In genomic region chr10:88960854-88961253, GRCh38 we compare ENCODE assay signal across 23 cellular contexts. TPM values are rescaled to one million over a fixed set of nuclear protein-coding genes. Genes with fewer than 3 reads are reported as not detected.
DNase-seq lines count a peak whose midpoint lies in the region; ATAC-seq and TF ChIP-seq lines count a peak whose summit lies in the region.
"Had no signal": no experiment of that assay in that cellular context is flagged by ENCODE, and none has a peak within 500 bp of the region (broad histone marks: within the 10 kb centered on the region; RNA-seq: fewer than 3 reads in every experiment).

No MANE protein-coding gene starts in this region.

- H3K36me3 Mint-ChIP-seq in activated naive CD8-positive, alpha-beta T cell treated with anti-CD3 and anti-CD28 coated beads, Interleukin-2, amount 50 U/mL, for 24 hours (ENCODE audit: low read depth) = no peaks in the 10 kb centered on the region
- peaks cover 2% of the 10 kb centered on the region for H3K36me3 Mint-ChIP-seq in activated naive CD8-positive, alpha-beta T cell treated with anti-CD3 and anti-CD28 coated beads for 36 hours
- H3K36me3 Mint-ChIP-seq in activated CD4-positive, alpha-beta memory T cell treated with anti-CD3 and anti-CD28 coated beads for 36 hours = peaks cover 2% of the 10 kb centered on the region
- H3K36me3 Mint-ChIP-seq in progenitor cell of endocrine pancreas (ENCODE audit: insufficient read depth) = no peaks in the 10 kb centered on the region

- POLR2A ChIA-PET in activated CD4-positive, alpha-beta memory T cell treated with anti-CD3 and anti-CD28 coated beads for 36 hours (lab: Charles Lee) = interaction anchor here (0.6 to 1.7 kb wide), 5 partner anchors 26 to 43 kb away, joined by 3 to 20 read pairs (median 3); partner anchors contain the start of gene FAS

- peak; percentile 79 for ATAC-seq in activated naive CD8-positive, alpha-beta T cell treated with anti-CD3 and anti-CD28 coated beads, Interleukin-2, amount 50 U/mL, for 24 hours
- ATAC-seq in HG02678 (IDR thresholded peaks at IDR 0.05; ENCODE audit: unreplicated experiment) = no peak
- ATAC-seq: gastroesophageal sphincter; naive thymus-derived CD8-positive, alpha-beta T cell had no signal

- H3K4me1 Mint-ChIP-seq in activated naive CD8-positive, alpha-beta T cell treated with anti-CD3 and anti-CD28 coated beads, Interleukin-2, amount 50 U/mL, for 24 hours = peaks cover 18% of the 10 kb centered on the region
- H3K4me1 Mint-ChIP-seq in activated naive CD8-positive, alpha-beta T cell treated with anti-CD3 and anti-CD28 coated beads for 36 hours = peaks cover 20% of the 10 kb centered on the region
- H3K4me1 Mint-ChIP-seq in activated CD4-positive, alpha-beta memory T cell treated with anti-CD3 and anti-CD28 coated beads for 36 hours (ENCODE audit: low read depth) = peaks cover 29% of the 10 kb centered on the region
- H3K4me1 Mint-ChIP-seq in progenitor cell of endocrine pancreas (ENCODE audit: low read depth) = peaks cover 8% of the 10 kb centered on the region

- H3K4me3 Mint-ChIP-seq in activated naive CD8-positive, alpha-beta T cell treated with anti-CD3 and anti-CD28 coated beads, Interleukin-2, amount 50 U/mL, for 24 hours = no peak overlapping the region
- H3K4me3 Mint-ChIP-seq in activated naive CD8-positive, alpha-beta T cell treated with anti-CD3 and anti-CD28 coated beads for 36 hours = no peak overlapping the region
- no peak overlapping the region for H3K4me3 Mint-ChIP-seq in activated CD4-positive, alpha-beta memory T cell treated with anti-CD3 and anti-CD28 coated beads for 36 hours
- no peak overlapping the region for H3K4me3 Mint-ChIP-seq in progenitor cell of endocrine pancreas (ENCODE audit: low read depth)
- H3K4me3 Mint-ChIP-seq: activated naive CD4-positive, alpha-beta T cell treated with anti-CD3 and anti-CD28 coated beads, Interleukin-2, amount 10 ng/mL, durations not matched to agents 7 days and 5 days; naive thymus-derived CD8-positive, alpha-beta T cell had no signal

- CTCF ChIA-PET in activated CD4-positive, alpha-beta memory T cell treated with anti-CD3 and anti-CD28 coated beads for 36 hours (lab: Charles Lee) = interaction anchor here (0.7 to 1.3 kb wide), 5 partner anchors 26 to 270 kb away, joined by 3 to 7 read pairs (median 3); no protein-coding TSS in a partner anchor

- no peak overlapping the region for H3K27ac Mint-ChIP-seq in activated naive CD8-positive, alpha-beta T cell treated with anti-CD3 and anti-CD28 coated beads, Interleukin-2, amount 50 U/mL, for 24 hours
- no peak overlapping the region for H3K27ac Mint-ChIP-seq in activated naive CD8-positive, alpha-beta T cell treated with anti-CD3 and anti-CD28 coated beads for 36 hours
- peak overlapping the region; percentile 73 for H3K27ac Mint-ChIP-seq in activated CD4-positive, alpha-beta memory T cell treated with anti-CD3 and anti-CD28 coated beads for 36 hours
- peak overlapping the region; percentile 12 for H3K27ac Mint-ChIP-seq in progenitor cell of endocrine pancreas
- H3K27ac Mint-ChIP-seq: activated naive CD4-positive, alpha-beta T cell treated with anti-CD3 and anti-CD28 coated beads, Interleukin-2, amount 10 ng/mL, durations not matched to agents 7 days and 5 days; naive thymus-derived CD8-positive, alpha-beta T cell had no signal

- intact Hi-C loops in activated CD4-positive, alpha-beta memory T cell treated with anti-CD3 and anti-CD28 coated beads for 36 hours (cut with micrococcal nuclease) = loop anchor here (1.0 to 2.0 kb wide), 5 partner anchors 26 to 202 kb away; partner anchors contain the start of gene FAS

- TF ChIP-seq CTCF in progenitor cell of endocrine pancreas (IDR thresholded peaks at IDR 0.05; ENCODE audit: unreplicated experiment) = no peak

- DNase-seq in activated naive CD8-positive, alpha-beta T cell treated with anti-CD3 and anti-CD28 coated beads, Interleukin-2, amount 50 U/mL, for 24 hours = no peak
- no peak for DNase-seq in activated naive CD8-positive, alpha-beta T cell treated with anti-CD3 and anti-CD28 coated beads for 36 hours
- DNase-seq in HCEC 1CT (peak; percentile 30), progenitor cell of endocrine pancreas (ENCODE audit: low spot score, unreplicated experiment) (no peak), DMS 273 treated with DMSO at 0.1 percent for 48 hours (lab: John Stamatoyannopoulos, UW) (no peak)
- DNase-seq in activated CD4-positive, alpha-beta memory T cell treated with anti-CD3 and anti-CD28 coated beads for 36 hours = peak; percentile 46
- DNase-seq: activated naive CD4-positive, alpha-beta T cell treated with anti-CD3 and anti-CD28 coated beads, Interleukin-2, amount 10 ng/mL, durations not matched to agents 7 days and 5 days; amygdala; H7; kidney glomerular epithelial cell; lower lobe of right lung; MM.1S; naive thymus-derived CD8-positive, alpha-beta T cell; NCI-H1105 treated with DMSO at 0.1 percent for 48 hours; NCI-H187 treated with DMSO at 0.1 percent for 48 hours; NCI-H2171; RPMI8226; SJCRH30; SW 1271; T-helper 9 cell; tibial artery had no signal

- no peaks in the 10 kb centered on the region for H3K9me3 Mint-ChIP-seq in activated naive CD8-positive, alpha-beta T cell treated with anti-CD3 and anti-CD28 coated beads, Interleukin-2, amount 50 U/mL, for 24 hours
- no peaks in the 10 kb centered on the region for H3K9me3 Mint-ChIP-seq in activated naive CD8-positive, alpha-beta T cell treated with anti-CD3 and anti-CD28 coated beads for 36 hours
- H3K9me3 Mint-ChIP-seq in activated CD4-positive, alpha-beta memory T cell treated with anti-CD3 and anti-CD28 coated beads for 36 hours = no peaks in the 10 kb centered on the region
- no peaks in the 10 kb centered on the region for H3K9me3 Mint-ChIP-seq in progenitor cell of endocrine pancreas (ENCODE audit: low read depth)
- H3K9me3 Mint-ChIP-seq: activated naive CD4-positive, alpha-beta T cell treated with anti-CD3 and anti-CD28 coated beads, Interleukin-2, amount 10 ng/mL, durations not matched to agents 7 days and 5 days; naive thymus-derived CD8-positive, alpha-beta T cell had no signal

- no peaks in the 10 kb centered on the region for H3K27me3 Mint-ChIP-seq in activated naive CD8-positive, alpha-beta T cell treated with anti-CD3 and anti-CD28 coated beads, Interleukin-2, amount 50 U/mL, for 24 hours
- H3K27me3 Mint-ChIP-seq in activated naive CD8-positive, alpha-beta T cell treated with anti-CD3 and anti-CD28 coated beads for 36 hours = no peaks in the 10 kb centered on the region
- H3K27me3 Mint-ChIP-seq in activated CD4-positive, alpha-beta memory T cell treated with anti-CD3 and anti-CD28 coated beads for 36 hours = no peaks in the 10 kb centered on the region
- peaks cover 6% of the 10 kb centered on the region for H3K27me3 Mint-ChIP-seq in progenitor cell of endocrine pancreas
- H3K27me3 Mint-ChIP-seq: activated naive CD4-positive, alpha-beta T cell treated with anti-CD3 and anti-CD28 coated beads, Interleukin-2, amount 10 ng/mL, durations not matched to agents 7 days and 5 days; naive thymus-derived CD8-positive, alpha-beta T cell had no signal

RNA-seq across cellular contexts. Expression of gene ACTA2, which starts 8.3 kb away (rescaled TPM):
- 1 to 10 TPM; 4.7 to 5.0 TPM for total RNA-seq in activated naive CD8-positive, alpha-beta T cell treated with anti-CD3 and anti-CD28 coated beads for 36 hours
- 10 to 100 TPM; 18.6 to 23.3 TPM for total RNA-seq in activated CD4-positive, alpha-beta memory T cell treated with anti-CD3 and anti-CD28 coated beads for 36 hours
- total RNA-seq in progenitor cell of endocrine pancreas = 4.1 and 6.0 TPM in 2 replicates
- total RNA-seq: H7 had no signal

RNA-seq across cellular contexts. Expression of gene FAS, which starts 29.7 kb away (rescaled TPM):
- total RNA-seq in activated naive CD8-positive, alpha-beta T cell treated with anti-CD3 and anti-CD28 coated beads for 36 hours = 10 to 100 TPM; 31.1 to 33.4 TPM
- total RNA-seq in activated CD4-positive, alpha-beta memory T cell treated with anti-CD3 and anti-CD28 coated beads for 36 hours = 10 to 100 TPM; 62.2 to 63.5 TPM
- total RNA-seq in progenitor cell of endocrine pancreas = 1.9 and 2.7 TPM in 2 replicates

Comparison
In these comparisons a context has a peak if more than half of its experiments do, and no peak if none do; other contexts are left out.
1. DNase-seq: peak in HCEC 1CT (single experiment) and activated CD4-positive, alpha-beta memory T cell treated with anti-CD3 and anti-CD28 coated beads for 36 hours (single experiment); none in activated naive CD8-positive, alpha-beta T cell treated with anti-CD3 and anti-CD28 coated beads, Interleukin-2, amount 50 U/mL, for 24 hours (single experiment), activated naive CD8-positive, alpha-beta T cell treated with anti-CD3 and anti-CD28 coated beads for 36 hours (single experiment), progenitor cell of endocrine pancreas (single experiment) and DMS 273 treated with DMSO at 0.1 percent for 48 hours (single experiment).
2. H3K27ac Mint-ChIP-seq: peak in activated CD4-positive, alpha-beta memory T cell treated with anti-CD3 and anti-CD28 coated beads for 36 hours (single experiment) and progenitor cell of endocrine pancreas (single experiment); none in activated naive CD8-positive, alpha-beta T cell treated with anti-CD3 and anti-CD28 coated beads, Interleukin-2, amount 50 U/mL, for 24 hours (single experiment) and activated naive CD8-positive, alpha-beta T cell treated with anti-CD3 and anti-CD28 coated beads for 36 hours (single experiment).